In the genomic region with DNA sequence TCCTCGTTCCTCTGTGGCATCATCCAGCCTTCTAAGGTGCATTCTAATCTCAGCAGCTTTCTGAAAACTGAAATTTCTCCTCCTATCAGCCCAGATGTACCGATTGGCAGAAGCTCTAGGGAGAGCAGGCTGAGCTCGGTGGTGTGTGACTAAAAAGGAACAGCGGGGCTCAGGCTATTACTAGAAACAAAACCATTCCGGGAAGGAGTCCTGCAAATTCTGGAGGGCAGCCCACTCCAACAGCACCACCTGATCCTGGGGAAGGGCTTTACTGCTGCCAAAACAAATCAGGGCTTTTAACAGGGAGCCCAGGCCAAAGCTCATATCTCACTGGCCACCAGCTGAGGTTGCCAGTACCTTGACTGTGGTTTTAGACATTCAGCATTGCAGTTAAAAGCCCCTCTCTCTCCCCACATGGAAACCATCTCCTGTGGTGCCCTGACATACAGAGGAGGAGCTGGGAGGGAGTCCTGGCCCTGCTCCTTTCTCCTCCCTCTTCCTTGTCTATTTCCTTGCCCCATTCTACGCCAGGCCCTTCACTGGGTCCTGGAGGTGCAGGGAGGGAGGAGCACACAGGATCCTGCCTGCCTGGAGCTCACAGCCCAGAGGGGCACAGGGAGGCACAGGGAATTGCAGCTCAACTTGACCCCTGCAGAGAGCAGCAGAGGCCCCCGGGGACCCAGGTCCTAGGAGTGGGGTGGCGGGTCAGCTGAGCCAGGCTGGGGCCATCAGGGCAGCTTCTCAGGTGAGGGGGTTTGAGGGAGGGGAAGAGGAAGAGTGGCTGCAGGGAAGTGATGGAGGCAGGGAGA, we compare ENCODE assay signal across 9 cellular contexts. TPM values are rescaled to one million over a fixed set of nuclear protein-coding genes. Genes with fewer than 3 reads are reported as not detected.
DNase-seq lines count a peak whose midpoint lies in the region; ATAC-seq and TF ChIP-seq lines count a peak whose summit lies in the region.
"Had no signal": no experiment of that assay in that cellular context is flagged by ENCODE, and none has a peak within 500 bp of the region (broad histone marks: within the 10 kb centered on the region; RNA-seq: fewer than 3 reads in every experiment).

No MANE protein-coding gene starts in this region.

- H3K4me1 ChIP-seq in HEK293 (ENCODE audit: control insufficient read depth, insufficient read depth, low read length): no peaks in the 10 kb centered on the region

- no peak overlapping the region for H3K27ac ChIP-seq in HEK293 (ENCODE audit: extremely low read depth, low read depth, low read length)

- CTCF ChIA-PET in HEK293 (lab: Yijun Ruan, JAX): interaction anchor here (1.3 kb wide), 1 partner anchor 58 kb away, joined by 3 read pairs; no protein-coding TSS in a partner anchor
- CTCF ChIA-PET in activated B cell treated with CpG ODN at 0.5 μM for 24 hours (lab: Charles Lee): interaction anchor here (1.1 kb wide), 1 partner anchor 101 kb away, joined by 3 read pairs; no protein-coding TSS in a partner anchor

- H3K4me3 ChIP-seq in HEK293 (ENCODE audit: low read depth, low read length): no peak overlapping the region

- peaks cover 28% of the 10 kb centered on the region for H3K4me1 Mint-ChIP-seq in activated B cell treated with CpG ODN at 0.5 μM for 24 hours

- ATAC-seq in activated B cell treated with CpG ODN at 0.5 μM for 24 hours (ENCODE audit: low read depth): peak; percentile 34

- POLR2A ChIA-PET in HEK293 (lab: Yijun Ruan, JAX) (no interaction called here), activated B cell treated with CpG ODN at 0.5 μM for 24 hours (lab: Charles Lee) (no interaction called here)

- H3K36me3 ChIP-seq in HEK293 (ENCODE audit: control insufficient read depth in 2 of 2, insufficient read depth in 1 of 2, low read length in 2 of 2): no peaks in the 10 kb centered on the region

- H3K36me3 Mint-ChIP-seq in activated B cell treated with CpG ODN at 0.5 μM for 24 hours (ENCODE audit: low read depth): no peaks in the 10 kb centered on the region

- no peaks in the 10 kb centered on the region for H3K9me3 Mint-ChIP-seq in activated B cell treated with CpG ODN at 0.5 μM for 24 hours

- peak overlapping the region; percentile 46 for H3K27ac Mint-ChIP-seq in activated B cell treated with CpG ODN at 0.5 μM for 24 hours

- peak overlapping the region; percentile 84 for H3K4me3 Mint-ChIP-seq in activated B cell treated with CpG ODN at 0.5 μM for 24 hours

- no peak for TF ChIP-seq CTCF in HEK293 (tag by site-specific recombination; IDR thresholded peaks at IDR 0.05)
- no peak for TF ChIP-seq CTCF in activated B cell treated with CpG ODN at 0.5 μM for 24 hours (IDR thresholded peaks at IDR 0.05)

- H3K9me3 ChIP-seq in HEK293 (ENCODE audit: control insufficient read depth, insufficient read depth, low read depth, low read length): no peaks in the 10 kb centered on the region

- intact Hi-C loops in activated B cell treated with CpG ODN at 0.5 μM for 24 hours (cut with micrococcal nuclease): loop anchor here (2.0 kb wide), 1 partner anchor 29 kb away; no protein-coding TSS in a partner anchor

- peaks cover 3% of the 10 kb centered on the region for H3K27me3 Mint-ChIP-seq in activated B cell treated with CpG ODN at 0.5 μM for 24 hours

- DNase-seq in activated B cell treated with CpG ODN at 0.5 μM for 24 hours (no peak), fibroblast of peridontal ligament (ENCODE audit: extremely low read depth) (peak; percentile 71), nucleus accumbens (lab: John Stamatoyannopoulos, UW) (peak in 48 of 56 donors; percentile 19 to 77 (median 54)), kidney glomerular epithelial cell (lab: John Stamatoyannopoulos, UW) (no peak), GOT3 (lab: John Stamatoyannopoulos, UW) (no peak), HuH-7.5 (ENCODE audit: low spot score) (no peak), NCI-H1417 treated with DMSO at 0.1 percent for 48 hours (lab: John Stamatoyannopoulos, UW) (no peak)

TF ChIP-seq in HEK293, 187 proteins besides CTCF, POLR2A, EP300 and RAD21:
- TF ChIP-seq ZBTB17 (tag by site-specific recombination; IDR thresholded peaks at IDR 0.05) (no peak), TCF7L2 (IDR thresholded peaks at IDR 0.05; ENCODE audit: borderline replicate concordance, low read depth, low read length) (no peak), ZIC2 (tag by site-specific recombination; IDR thresholded peaks at IDR 0.05) (peak; percentile 57; the same call in 1 of the 2 replicates), ZNF837 (tag by site-specific recombination; IDR thresholded peaks at IDR 0.05) (no peak)
- TF ChIP-seq, protein P1, sequence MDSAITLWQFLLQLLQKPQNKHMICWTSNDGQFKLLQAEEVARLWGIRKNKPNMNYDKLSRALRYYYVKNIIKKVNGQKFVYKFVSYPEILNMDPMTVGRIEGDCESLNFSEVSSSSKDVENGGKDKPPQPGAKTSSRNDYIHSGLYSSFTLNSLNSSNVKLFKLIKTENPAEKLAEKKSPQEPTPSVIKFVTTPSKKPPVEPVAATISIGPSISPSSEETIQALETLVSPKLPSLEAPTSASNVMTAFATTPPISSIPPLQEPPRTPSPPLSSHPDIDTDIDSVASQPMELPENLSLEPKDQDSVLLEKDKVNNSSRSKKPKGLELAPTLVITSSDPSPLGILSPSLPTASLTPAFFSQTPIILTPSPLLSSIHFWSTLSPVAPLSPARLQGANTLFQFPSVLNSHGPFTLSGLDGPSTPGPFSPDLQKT (IDR thresholded peaks at IDR 0.05; ENCODE audit: borderline replicate concordance, low read depth, low read length): no peak

RNA-seq across cellular contexts. Expression of gene PLAAT4, which starts 0.9 kb away (rescaled TPM):
- total RNA-seq in activated B cell treated with CpG ODN at 0.5 μM for 24 hours: 3.9 and 4.7 TPM in 2 replicates

RNA-seq across cellular contexts. Expression of gene PLAAT2, which starts 25.7 kb away (rescaled TPM):
- total RNA-seq in activated B cell treated with CpG ODN at 0.5 μM for 24 hours: not detected in 2 replicates

RNA-seq across cellular contexts. Expression of gene LGALS12, which starts 31.6 kb away (rescaled TPM):
- not detected in 2 replicates for total RNA-seq in activated B cell treated with CpG ODN at 0.5 μM for 24 hours
- total RNA-seq: activated CD8-positive, alpha-beta memory T cell treated with anti-CD3 and anti-CD28 coated beads for 36 hours had no signal

RNA-seq across cellular contexts. Expression of gene PLAAT5, which starts 46.5 kb away (rescaled TPM):
- not detected in 2 replicates for total RNA-seq in activated B cell treated with CpG ODN at 0.5 μM for 24 hours

Comparison
In these comparisons a context has a peak if more than half of its experiments do, and no peak if none do; other contexts are left out.
1. DNase-seq: peak in fibroblast of peridontal ligament (single experiment) and nucleus accumbens (48 of 56); none in activated B cell treated with CpG ODN at 0.5 μM for 24 hours (single experiment), kidney glomerular epithelial cell (single experiment), GOT3 (single experiment), HuH-7.5 (single experiment) and NCI-H1417 treated with DMSO at 0.1 percent for 48 hours (single experiment).